1 cellular context compared by ENCODE assay signal in the genomic region with DNA sequence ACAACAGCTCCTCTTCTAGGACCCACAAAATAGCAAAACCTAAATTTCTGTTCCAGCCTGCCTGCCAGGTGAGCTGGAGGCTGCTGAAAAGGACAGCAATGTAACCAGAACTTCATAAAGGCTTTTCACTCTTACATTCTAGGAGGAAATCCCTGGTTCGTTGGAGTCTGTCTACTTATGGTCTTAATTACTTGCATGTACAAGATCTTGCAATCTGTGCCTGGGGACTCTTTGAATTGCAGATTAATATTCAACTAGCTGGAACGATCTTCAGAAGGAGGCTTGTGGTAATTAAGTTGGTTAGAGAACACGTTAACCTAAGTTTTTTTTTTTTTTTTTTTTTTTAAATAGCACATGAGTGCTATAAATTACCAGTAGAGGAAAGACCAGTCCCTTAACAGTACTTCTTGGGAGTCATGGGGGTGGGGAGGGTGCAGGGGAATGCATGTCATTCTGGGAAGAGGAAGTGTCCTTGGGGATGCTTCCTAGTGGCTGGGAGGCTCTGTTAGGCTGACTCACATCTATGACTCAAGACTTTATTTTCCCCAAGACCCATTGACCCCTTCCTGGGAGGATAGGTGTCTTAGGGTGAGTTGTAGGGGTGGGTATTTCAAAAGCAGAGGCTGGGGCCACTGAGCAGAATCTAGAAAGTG.
TF ChIP-seq lines count a peak whose summit lies in the region.

No MANE protein-coding gene starts in this region.

TF ChIP-seq in K562, 482 proteins besides CTCF, POLR2A, EP300 and RAD21 (continued from another document):
- peak; percentile 90 for TF ChIP-seq SPI1 (IDR thresholded peaks at IDR 0.05; ENCODE audit: borderline replicate concordance, low read depth, low read length)
- TF ChIP-seq SMARCA4 (IDR thresholded peaks at IDR 0.05), result peak; percentile 21; the same call in 1 of the 2 replicates
- TF ChIP-seq, protein P1, sequence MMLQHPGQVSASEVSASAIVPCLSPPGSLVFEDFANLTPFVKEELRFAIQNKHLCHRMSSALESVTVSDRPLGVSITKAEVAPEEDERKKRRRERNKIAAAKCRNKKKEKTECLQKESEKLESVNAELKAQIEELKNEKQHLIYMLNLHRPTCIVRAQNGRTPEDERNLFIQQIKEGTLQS (IDR thresholded peaks at IDR 0.05), result peak; percentile 69; the same call in 1 of the 2 replicates
- TF ChIP-seq, protein P1 (CRISPR knock-in tag; conservative IDR thresholded peaks at IDR 0.05), result no peak
- TF ChIP-seq ZNF584 (CRISPR knock-in tag; IDR thresholded peaks at IDR 0.05; ENCODE audit: low read depth), result no peak
- TF ChIP-seq NUFIP1 (IDR thresholded peaks at IDR 0.05; ENCODE audit: partially characterized antibody), result no peak
TF ChIP-seq in K562: peak in this region for 12.
